In the genomic region with DNA sequence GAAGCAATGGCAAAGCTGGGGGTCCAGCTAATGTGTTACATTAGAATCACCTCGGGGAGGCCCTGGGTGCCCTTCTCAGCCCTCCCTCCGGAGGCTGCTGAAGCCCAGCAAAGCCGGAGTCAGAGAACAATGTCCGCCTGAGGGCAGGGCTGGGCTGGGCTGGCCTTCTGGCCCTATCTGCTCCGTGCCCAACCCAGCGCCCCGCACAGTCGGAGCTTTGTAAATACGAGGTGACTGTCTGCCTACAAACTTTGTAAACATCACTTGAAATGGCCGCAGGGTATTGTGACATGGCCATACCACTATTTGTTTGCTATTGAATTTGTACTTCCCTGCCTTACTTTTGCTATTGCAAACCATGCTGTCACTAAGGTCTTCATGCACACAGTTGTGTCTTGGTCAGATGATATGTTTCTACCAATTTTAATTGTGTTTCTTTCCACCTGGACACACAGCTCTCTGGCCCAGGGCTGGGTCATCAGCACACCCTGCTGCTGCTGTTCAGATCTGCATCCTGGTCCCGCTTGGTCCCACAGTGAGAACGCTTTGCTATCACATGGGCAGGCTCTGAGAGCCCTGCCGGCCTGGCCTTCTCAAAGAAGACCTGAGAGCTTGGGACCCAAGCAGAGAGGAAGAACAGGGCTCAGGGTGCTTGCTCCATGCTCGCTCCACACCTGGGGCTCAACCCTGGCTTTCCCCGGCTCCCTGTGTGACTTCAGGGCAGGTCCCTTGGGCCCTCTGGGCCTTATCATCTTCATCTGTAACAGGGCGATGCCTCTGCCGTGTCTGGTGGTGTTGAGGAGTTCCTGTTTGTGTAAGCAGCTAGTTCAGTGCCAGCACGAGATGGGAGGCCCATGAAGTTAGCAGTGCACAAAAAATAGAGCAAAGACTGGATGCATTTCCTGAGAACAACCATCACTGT, we compare ENCODE assay signal across 1 cellular context.
TF ChIP-seq lines count a peak whose summit lies in the region.

No MANE protein-coding gene starts in this region.

TF ChIP-seq in HepG2, 621 proteins besides CTCF, POLR2A, EP300 and RAD21 (continued from another document and continues in another):
- no peak for TF ChIP-seq ZNF468 (CRISPR knock-in tag; IDR thresholded peaks at IDR 0.05)
- TF ChIP-seq, protein P1, sequence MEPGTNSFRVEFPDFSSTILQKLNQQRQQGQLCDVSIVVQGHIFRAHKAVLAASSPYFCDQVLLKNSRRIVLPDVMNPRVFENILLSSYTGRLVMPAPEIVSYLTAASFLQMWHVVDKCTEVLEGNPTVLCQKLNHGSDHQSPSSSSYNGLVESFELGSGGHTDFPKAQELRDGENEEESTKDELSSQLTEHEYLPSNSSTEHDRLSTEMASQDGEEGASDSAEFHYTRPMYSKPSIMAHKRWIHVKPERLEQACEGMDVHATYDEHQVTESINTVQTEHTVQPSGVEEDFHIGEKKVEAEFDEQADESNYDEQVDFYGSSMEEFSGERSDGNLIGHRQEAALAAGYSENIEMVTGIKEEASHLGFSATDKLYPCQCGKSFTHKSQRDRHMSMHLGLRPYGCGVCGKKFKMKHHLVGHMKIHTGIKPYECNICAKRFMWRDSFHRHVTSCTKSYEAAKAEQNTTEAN (CRISPR knock-in tag; conservative IDR thresholded peaks at IDR 0.05) = peak; percentile 96
- TF ChIP-seq KDM2A (CRISPR knock-in tag; IDR thresholded peaks at IDR 0.05; ENCODE audit: borderline replicate concordance, low read depth) = peak; percentile 76; the same call in 1 of the 2 replicates
- no peak for TF ChIP-seq HNRNPK (IDR thresholded peaks at IDR 0.05; ENCODE audit: low read depth, low read length, poor library complexity, severe bottlenecking)
- TF ChIP-seq MBNL3 (CRISPR knock-in tag; conservative IDR thresholded peaks at IDR 0.05) = no peak
- TF ChIP-seq SMAD9 (CRISPR knock-in tag; IDR thresholded peaks at IDR 0.05) = no peak
- peak; percentile 96 for TF ChIP-seq RXRB (CRISPR knock-in tag; IDR thresholded peaks at IDR 0.05; ENCODE audit: borderline replicate concordance)
- TF ChIP-seq NFIB (CRISPR knock-in tag; IDR thresholded peaks at IDR 0.05; ENCODE audit: borderline replicate concordance) = no peak
- TF ChIP-seq MTF1 (CRISPR knock-in tag; IDR thresholded peaks at IDR 0.05) = no peak
- peak; percentile 82 for TF ChIP-seq SALL2 (CRISPR knock-in tag; IDR thresholded peaks at IDR 0.05)
- no peak for TF ChIP-seq ZNF33A (CRISPR knock-in tag; IDR thresholded peaks at IDR 0.05; ENCODE audit: borderline replicate concordance)
- TF ChIP-seq, protein P2, sequence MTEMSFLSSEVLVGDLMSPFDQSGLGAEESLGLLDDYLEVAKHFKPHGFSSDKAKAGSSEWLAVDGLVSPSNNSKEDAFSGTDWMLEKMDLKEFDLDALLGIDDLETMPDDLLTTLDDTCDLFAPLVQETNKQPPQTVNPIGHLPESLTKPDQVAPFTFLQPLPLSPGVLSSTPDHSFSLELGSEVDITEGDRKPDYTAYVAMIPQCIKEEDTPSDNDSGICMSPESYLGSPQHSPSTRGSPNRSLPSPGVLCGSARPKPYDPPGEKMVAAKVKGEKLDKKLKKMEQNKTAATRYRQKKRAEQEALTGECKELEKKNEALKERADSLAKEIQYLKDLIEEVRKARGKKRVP (CRISPR knock-in tag; IDR thresholded peaks at IDR 0.05) = no peak
- TF ChIP-seq ZNF792 (CRISPR knock-in tag; IDR thresholded peaks at IDR 0.05) = peak; percentile 95
- TF ChIP-seq CAMTA2 (CRISPR knock-in tag; IDR thresholded peaks at IDR 0.05; ENCODE audit: borderline replicate concordance) = no peak
- TF ChIP-seq, protein P3, sequence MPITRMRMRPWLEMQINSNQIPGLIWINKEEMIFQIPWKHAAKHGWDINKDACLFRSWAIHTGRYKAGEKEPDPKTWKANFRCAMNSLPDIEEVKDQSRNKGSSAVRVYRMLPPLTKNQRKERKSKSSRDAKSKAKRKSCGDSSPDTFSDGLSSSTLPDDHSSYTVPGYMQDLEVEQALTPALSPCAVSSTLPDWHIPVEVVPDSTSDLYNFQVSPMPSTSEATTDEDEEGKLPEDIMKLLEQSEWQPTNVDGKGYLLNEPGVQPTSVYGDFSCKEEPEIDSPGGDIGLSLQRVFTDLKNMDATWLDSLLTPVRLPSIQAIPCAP (CRISPR knock-in tag; IDR thresholded peaks at IDR 0.05; ENCODE audit: low read depth) = no peak
- TF ChIP-seq YEATS2 (CRISPR knock-in tag; IDR thresholded peaks at IDR 0.05; ENCODE audit: borderline replicate concordance) = peak; percentile 82; the same call in 1 of the 2 replicates
- no peak for TF ChIP-seq CBX2 (IDR thresholded peaks at IDR 0.05; ENCODE audit: low read depth, low read length)
- TF ChIP-seq CBX2 (CRISPR knock-in tag; IDR thresholded peaks at IDR 0.05; ENCODE audit: low read depth) = no peak
- no peak for TF ChIP-seq ZNF572 (CRISPR knock-in tag; IDR thresholded peaks at IDR 0.05)
- TF ChIP-seq, protein P4, sequence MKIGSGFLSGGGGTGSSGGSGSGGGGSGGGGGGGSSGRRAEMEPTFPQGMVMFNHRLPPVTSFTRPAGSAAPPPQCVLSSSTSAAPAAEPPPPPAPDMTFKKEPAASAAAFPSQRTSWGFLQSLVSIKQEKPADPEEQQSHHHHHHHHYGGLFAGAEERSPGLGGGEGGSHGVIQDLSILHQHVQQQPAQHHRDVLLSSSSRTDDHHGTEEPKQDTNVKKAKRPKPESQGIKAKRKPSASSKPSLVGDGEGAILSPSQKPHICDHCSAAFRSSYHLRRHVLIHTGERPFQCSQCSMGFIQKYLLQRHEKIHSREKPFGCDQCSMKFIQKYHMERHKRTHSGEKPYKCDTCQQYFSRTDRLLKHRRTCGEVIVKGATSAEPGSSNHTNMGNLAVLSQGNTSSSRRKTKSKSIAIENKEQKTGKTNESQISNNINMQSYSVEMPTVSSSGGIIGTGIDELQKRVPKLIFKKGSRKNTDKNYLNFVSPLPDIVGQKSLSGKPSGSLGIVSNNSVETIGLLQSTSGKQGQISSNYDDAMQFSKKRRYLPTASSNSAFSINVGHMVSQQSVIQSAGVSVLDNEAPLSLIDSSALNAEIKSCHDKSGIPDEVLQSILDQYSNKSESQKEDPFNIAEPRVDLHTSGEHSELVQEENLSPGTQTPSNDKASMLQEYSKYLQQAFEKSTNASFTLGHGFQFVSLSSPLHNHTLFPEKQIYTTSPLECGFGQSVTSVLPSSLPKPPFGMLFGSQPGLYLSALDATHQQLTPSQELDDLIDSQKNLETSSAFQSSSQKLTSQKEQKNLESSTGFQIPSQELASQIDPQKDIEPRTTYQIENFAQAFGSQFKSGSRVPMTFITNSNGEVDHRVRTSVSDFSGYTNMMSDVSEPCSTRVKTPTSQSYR (CRISPR knock-in tag; IDR thresholded peaks at IDR 0.05; ENCODE audit: borderline replicate concordance) = peak; percentile 59; the same call in 1 of the 2 replicates
- TF ChIP-seq, protein P5, sequence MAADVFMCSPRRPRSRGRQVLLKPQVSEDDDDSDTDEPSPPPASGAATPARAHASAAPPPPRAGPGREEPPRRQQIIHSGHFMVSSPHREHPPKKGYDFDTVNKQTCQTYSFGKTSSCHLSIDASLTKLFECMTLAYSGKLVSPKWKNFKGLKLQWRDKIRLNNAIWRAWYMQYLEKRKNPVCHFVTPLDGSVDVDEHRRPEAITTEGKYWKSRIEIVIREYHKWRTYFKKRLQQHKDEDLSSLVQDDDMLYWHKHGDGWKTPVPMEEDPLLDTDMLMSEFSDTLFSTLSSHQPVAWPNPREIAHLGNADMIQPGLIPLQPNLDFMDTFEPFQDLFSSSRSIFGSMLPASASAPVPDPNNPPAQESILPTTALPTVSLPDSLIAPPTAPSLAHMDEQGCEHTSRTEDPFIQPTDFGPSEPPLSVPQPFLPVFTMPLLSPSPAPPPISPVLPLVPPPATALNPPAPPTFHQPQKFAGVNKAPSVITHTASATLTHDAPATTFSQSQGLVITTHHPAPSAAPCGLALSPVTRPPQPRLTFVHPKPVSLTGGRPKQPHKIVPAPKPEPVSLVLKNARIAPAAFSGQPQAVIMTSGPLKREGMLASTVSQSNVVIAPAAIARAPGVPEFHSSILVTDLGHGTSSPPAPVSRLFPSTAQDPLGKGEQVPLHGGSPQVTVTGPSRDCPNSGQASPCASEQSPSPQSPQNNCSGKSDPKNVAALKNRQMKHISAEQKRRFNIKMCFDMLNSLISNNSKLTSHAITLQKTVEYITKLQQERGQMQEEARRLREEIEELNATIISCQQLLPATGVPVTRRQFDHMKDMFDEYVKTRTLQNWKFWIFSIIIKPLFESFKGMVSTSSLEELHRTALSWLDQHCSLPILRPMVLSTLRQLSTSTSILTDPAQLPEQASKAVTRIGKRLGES (CRISPR knock-in tag; IDR thresholded peaks at IDR 0.05; ENCODE audit: borderline replicate concordance) = no peak
- TF ChIP-seq, protein P6, sequence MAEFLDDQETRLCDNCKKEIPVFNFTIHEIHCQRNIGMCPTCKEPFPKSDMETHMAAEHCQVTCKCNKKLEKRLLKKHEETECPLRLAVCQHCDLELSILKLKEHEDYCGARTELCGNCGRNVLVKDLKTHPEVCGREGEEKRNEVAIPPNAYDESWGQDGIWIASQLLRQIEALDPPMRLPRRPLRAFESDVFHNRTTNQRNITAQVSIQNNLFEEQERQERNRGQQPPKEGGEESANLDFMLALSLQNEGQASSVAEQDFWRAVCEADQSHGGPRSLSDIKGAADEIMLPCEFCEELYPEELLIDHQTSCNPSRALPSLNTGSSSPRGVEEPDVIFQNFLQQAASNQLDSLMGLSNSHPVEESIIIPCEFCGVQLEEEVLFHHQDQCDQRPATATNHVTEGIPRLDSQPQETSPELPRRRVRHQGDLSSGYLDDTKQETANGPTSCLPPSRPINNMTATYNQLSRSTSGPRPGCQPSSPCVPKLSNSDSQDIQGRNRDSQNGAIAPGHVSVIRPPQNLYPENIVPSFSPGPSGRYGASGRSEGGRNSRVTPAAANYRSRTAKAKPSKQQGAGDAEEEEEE (CRISPR knock-in tag; IDR thresholded peaks at IDR 0.05; ENCODE audit: borderline replicate concordance) = peak; percentile 91; the same call in 1 of the 2 replicates
- peak; percentile 67; the same call in 1 of the 2 replicates for TF ChIP-seq KMT2B (CRISPR knock-in tag; IDR thresholded peaks at IDR 0.05)
- TF ChIP-seq, protein P7, sequence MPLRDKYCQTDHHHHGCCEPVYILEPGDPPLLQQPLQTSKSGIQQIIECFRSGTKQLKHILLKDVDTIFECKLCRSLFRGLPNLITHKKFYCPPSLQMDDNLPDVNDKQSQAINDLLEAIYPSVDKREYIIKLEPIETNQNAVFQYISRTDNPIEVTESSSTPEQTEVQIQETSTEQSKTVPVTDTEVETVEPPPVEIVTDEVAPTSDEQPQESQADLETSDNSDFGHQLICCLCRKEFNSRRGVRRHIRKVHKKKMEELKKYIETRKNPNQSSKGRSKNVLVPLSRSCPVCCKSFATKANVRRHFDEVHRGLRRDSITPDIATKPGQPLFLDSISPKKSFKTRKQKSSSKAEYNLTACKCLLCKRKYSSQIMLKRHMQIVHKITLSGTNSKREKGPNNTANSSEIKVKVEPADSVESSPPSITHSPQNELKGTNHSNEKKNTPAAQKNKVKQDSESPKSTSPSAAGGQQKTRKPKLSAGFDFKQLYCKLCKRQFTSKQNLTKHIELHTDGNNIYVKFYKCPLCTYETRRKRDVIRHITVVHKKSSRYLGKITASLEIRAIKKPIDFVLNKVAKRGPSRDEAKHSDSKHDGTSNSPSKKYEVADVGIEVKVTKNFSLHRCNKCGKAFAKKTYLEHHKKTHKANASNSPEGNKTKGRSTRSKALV (CRISPR knock-in tag; IDR thresholded peaks at IDR 0.05) = peak; percentile 81; the same call in 1 of the 2 replicates
- peak; percentile 91 for TF ChIP-seq ZMYM4 (CRISPR knock-in tag; IDR thresholded peaks at IDR 0.05)
- TF ChIP-seq HOXA5 (CRISPR knock-in tag; IDR thresholded peaks at IDR 0.05) = no peak; the same call in 1 of the 2 replicates
- TF ChIP-seq, protein P8, sequence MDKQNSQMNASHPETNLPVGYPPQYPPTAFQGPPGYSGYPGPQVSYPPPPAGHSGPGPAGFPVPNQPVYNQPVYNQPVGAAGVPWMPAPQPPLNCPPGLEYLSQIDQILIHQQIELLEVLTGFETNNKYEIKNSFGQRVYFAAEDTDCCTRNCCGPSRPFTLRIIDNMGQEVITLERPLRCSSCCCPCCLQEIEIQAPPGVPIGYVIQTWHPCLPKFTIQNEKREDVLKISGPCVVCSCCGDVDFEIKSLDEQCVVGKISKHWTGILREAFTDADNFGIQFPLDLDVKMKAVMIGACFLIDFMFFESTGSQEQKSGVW (CRISPR knock-in tag; IDR thresholded peaks at IDR 0.05; ENCODE audit: borderline replicate concordance) = no peak
- TF ChIP-seq, protein P9, sequence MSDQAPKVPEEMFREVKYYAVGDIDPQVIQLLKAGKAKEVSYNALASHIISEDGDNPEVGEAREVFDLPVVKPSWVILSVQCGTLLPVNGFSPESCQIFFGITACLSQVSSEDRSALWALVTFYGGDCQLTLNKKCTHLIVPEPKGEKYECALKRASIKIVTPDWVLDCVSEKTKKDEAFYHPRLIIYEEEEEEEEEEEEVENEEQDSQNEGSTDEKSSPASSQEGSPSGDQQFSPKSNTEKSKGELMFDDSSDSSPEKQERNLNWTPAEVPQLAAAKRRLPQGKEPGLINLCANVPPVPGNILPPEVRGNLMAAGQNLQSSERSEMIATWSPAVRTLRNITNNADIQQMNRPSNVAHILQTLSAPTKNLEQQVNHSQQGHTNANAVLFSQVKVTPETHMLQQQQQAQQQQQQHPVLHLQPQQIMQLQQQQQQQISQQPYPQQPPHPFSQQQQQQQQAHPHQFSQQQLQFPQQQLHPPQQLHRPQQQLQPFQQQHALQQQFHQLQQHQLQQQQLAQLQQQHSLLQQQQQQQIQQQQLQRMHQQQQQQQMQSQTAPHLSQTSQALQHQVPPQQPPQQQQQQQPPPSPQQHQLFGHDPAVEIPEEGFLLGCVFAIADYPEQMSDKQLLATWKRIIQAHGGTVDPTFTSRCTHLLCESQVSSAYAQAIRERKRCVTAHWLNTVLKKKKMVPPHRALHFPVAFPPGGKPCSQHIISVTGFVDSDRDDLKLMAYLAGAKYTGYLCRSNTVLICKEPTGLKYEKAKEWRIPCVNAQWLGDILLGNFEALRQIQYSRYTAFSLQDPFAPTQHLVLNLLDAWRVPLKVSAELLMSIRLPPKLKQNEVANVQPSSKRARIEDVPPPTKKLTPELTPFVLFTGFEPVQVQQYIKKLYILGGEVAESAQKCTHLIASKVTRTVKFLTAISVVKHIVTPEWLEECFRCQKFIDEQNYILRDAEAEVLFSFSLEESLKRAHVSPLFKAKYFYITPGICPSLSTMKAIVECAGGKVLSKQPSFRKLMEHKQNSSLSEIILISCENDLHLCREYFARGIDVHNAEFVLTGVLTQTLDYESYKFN (CRISPR knock-in tag; conservative IDR thresholded peaks at IDR 0.05) = peak; percentile 94
- TF ChIP-seq, protein P10, sequence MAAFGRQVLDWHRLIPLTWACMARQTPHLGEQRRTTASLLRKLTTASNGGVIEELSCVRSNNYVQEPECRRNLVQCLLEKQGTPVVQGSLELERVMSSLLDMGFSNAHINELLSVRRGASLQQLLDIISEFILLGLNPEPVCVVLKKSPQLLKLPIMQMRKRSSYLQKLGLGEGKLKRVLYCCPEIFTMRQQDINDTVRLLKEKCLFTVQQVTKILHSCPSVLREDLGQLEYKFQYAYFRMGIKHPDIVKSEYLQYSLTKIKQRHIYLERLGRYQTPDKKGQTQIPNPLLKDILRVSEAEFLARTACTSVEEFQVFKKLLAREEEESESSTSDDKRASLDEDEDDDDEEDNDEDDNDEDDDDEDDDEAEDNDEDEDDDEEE (CRISPR knock-in tag; IDR thresholded peaks at IDR 0.05) = no peak; the same call in 1 of the 2 replicates
- no peak; the same call in 1 of the 2 replicates for TF ChIP-seq XBP1 (CRISPR knock-in tag; IDR thresholded peaks at IDR 0.05)
- TF ChIP-seq ZNF883 (CRISPR knock-in tag; IDR thresholded peaks at IDR 0.05; ENCODE audit: not compliant biosample characterization) = no peak
- TF ChIP-seq ZNF652 (CRISPR knock-in tag; IDR thresholded peaks at IDR 0.05; ENCODE audit: borderline replicate concordance, low read depth) = no peak
